In genomic region chr14:98217530-98217929, GRCh38 we compare ENCODE assay signal across 30 cellular contexts.
"Had no signal": no experiment of that assay in that cellular context is flagged by ENCODE, and none has a peak within 500 bp of the region (broad histone marks: within the 10 kb centered on the region; RNA-seq: fewer than 3 reads in every experiment).

No MANE protein-coding gene starts in this region.

- DNase-seq: activated B cell treated with CpG ODN at 0.5 μM for 24 hours; activated CD4-positive, alpha-beta memory T cell treated with anti-CD3 and anti-CD28 coated beads for 36 hours; activated CD4-positive, alpha-beta T cell treated with anti-CD3 and anti-CD28 coated beads for 48 hours; activated CD8-positive, alpha-beta memory T cell treated with anti-CD3 and anti-CD28 coated beads, Interleukin-2, amount 10 ng/mL, durations not matched to agents 7 days and 5 days; activated CD8-positive, alpha-beta memory T cell treated with anti-CD3 and anti-CD28 coated beads, Interleukin-2, amount 50 U/mL, for 4 hours; activated CD8-positive, alpha-beta T cell treated with anti-CD3 and anti-CD28 coated beads, Interleukin-2, amount 10 ng/mL, durations not matched to agents 7 days and 5 days; activated effector memory CD4-positive, alpha-beta T cell treated with anti-CD3 and anti-CD28 coated beads, Interleukin-2, amount 50 U/mL, for 16 hours; activated naive CD4-positive, alpha-beta T cell treated with anti-CD3 and anti-CD28 coated beads for 36 hours; activated naive CD8-positive, alpha-beta T cell treated with anti-CD3 and anti-CD28 coated beads for 36 hours; activated naive CD8-positive, alpha-beta T cell treated with anti-CD3 and anti-CD28 coated beads, Interleukin-2, amount 50 U/mL, for 24 hours; activated T-cell treated with anti-CD3 and anti-CD28 coated beads, Interleukin-2, amount 50 U/mL, for 1 hour; activated T-cell treated with anti-CD3 and anti-CD28 coated beads, Interleukin-2, amount 50 U/mL, for 48 hours; adrenal gland; amygdala; aorta; body of pancreas; central memory CD4-positive, alpha-beta T cell; cerebellar nuclear complex; dorsolateral prefrontal cortex; effector memory CD4-positive, alpha-beta T cell; esophagus squamous epithelium; foreskin melanocyte; head of caudate nucleus; T-helper 1 cell; T-helper 17 cell; T1000; WERI-Rb-1 had no signal

- H3K27me3 ChIP-seq: body of pancreas, cardiac muscle cell had no signal

- H3K4me1 ChIP-seq: adrenal gland, body of pancreas, esophagus squamous epithelium had no signal

- H3K4me3 ChIP-seq: adrenal gland, body of pancreas, cardiac muscle cell, coronary artery, dorsolateral prefrontal cortex, esophagus squamous epithelium had no signal

- ATAC-seq: activated CD4-positive, CD25-positive, alpha-beta regulatory T cell treated with anti-CD3 and anti-CD28 coated beads, Interleukin-2, amount 50 U/mL, for 24 hours; activated CD8-positive, alpha-beta memory T cell treated with anti-CD3 and anti-CD28 coated beads, Interleukin-2, amount 10 ng/mL, durations not matched to agents 7 days and 5 days; activated CD8-positive, alpha-beta T cell treated with anti-CD3 and anti-CD28 coated beads, Interleukin-2, amount 10 ng/mL, durations not matched to agents 7 days and 5 days; activated naive CD8-positive, alpha-beta T cell treated with anti-CD3 and anti-CD28 coated beads, Interleukin-2, amount 50 U/mL, for 24 hours; body of pancreas; T-helper 17 cell had no signal

- H3K9me3 ChIP-seq: adrenal gland, body of pancreas, esophagus squamous epithelium had no signal

- H3K27ac ChIP-seq: adrenal gland, body of pancreas, cardiac muscle cell, coronary artery, dorsolateral prefrontal cortex, esophagus squamous epithelium, WERI-Rb-1 had no signal

- H3K36me3 ChIP-seq: adrenal gland, cardiac muscle cell, esophagus squamous epithelium, WERI-Rb-1 had no signal
